ENCODE assay signal across 20 cellular contexts in the genomic region with DNA sequence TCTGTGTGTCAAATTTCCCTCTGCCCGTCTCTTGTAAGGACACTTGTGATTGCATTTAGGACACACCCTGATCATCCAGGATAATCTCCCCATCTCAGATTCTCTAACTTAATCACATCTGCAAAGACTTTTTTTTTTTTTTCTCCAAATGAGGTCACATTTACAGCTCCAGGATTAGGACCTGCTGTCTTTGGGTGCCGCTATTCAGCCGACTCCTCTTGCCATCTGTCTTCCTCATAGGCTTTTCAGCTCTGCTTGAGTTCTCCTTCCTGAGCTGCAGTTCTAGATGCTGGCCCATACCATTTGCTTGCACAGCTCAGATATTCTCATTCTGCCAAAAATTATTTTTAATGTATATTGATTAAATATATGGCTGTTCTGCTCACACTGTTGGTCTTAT.
DNase-seq lines count a peak whose midpoint lies in the region; ATAC-seq and TF ChIP-seq lines count a peak whose summit lies in the region.
"Had no signal": no experiment of that assay in that cellular context is flagged by ENCODE, and none has a peak within 500 bp of the region (broad histone marks: within the 10 kb centered on the region; RNA-seq: fewer than 3 reads in every experiment).

No MANE protein-coding gene starts in this region.

- H3K27ac ChIP-seq in WERI-Rb-1 (peak overlapping the region; percentile 21; the same call in 1 of the 2 replicates), sigmoid colon (no peak overlapping the region), substantia nigra (ENCODE audit: low read depth, low read length, poor library complexity, severe bottlenecking) (no peak overlapping the region)
- H3K27ac ChIP-seq: BLaER1, HL-60 had no signal

- no peak for TF ChIP-seq EP300 in sigmoid colon (IDR thresholded peaks at IDR 0.05)

- TF ChIP-seq CTCF in WERI-Rb-1 (IDR thresholded peaks at IDR 0.05; ENCODE audit: low read depth, low read length) (no peak), sigmoid colon (IDR thresholded peaks at IDR 0.05) (no peak)

- H3K27me3 ChIP-seq in WERI-Rb-1 (ENCODE audit: insufficient read depth, low read depth, severe bottlenecking), result no peaks in the 10 kb centered on the region
- no peaks in the 10 kb centered on the region for H3K27me3 ChIP-seq in sigmoid colon

- peaks cover 0 to 25% (median 19%) of the 10 kb centered on the region in 4 donors for H3K4me1 ChIP-seq in sigmoid colon

- H3K4me3 ChIP-seq in WERI-Rb-1 (ENCODE audit: low read depth, low read length) (no peak overlapping the region), sigmoid colon (no peak overlapping the region)
- H3K4me3 ChIP-seq: BLaER1, K562 had no signal

- no peak for TF ChIP-seq POLR2A in sigmoid colon (IDR thresholded peaks at IDR 0.05)

- WGBS in sigmoid colon, 2 donors, result 92 to 95% methylated on average over 3 of the region's 3 CpGs

- H3K9me3 ChIP-seq in WERI-Rb-1 (ENCODE audit: severe bottlenecking) (peaks cover 19% of the 10 kb centered on the region), sigmoid colon (peaks cover 0 to 4% (median 0%) of the 10 kb centered on the region in 4 donors)
- H3K9me3 ChIP-seq: BLaER1 had no signal

- H3K36me3 ChIP-seq in WERI-Rb-1, result no peaks in the 10 kb centered on the region
- H3K36me3 ChIP-seq in sigmoid colon, result no peaks in the 10 kb centered on the region
- H3K36me3 ChIP-seq: BLaER1 had no signal

- DNase-seq in cardiac septum (ENCODE audit: low spot score), result peak; percentile 26
- no peak for DNase-seq in left ventricle myocardium superior
- DNase-seq in NCI-H524 (lab: John Stamatoyannopoulos, UW), result peak; percentile 79 to 92
- DNase-seq in WERI-Rb-1, result peak; percentile 76
- DNase-seq in sigmoid colon, result peak; percentile 11
- DNase-seq in substantia nigra (lab: John Stamatoyannopoulos, UW), result no peak
- DNase-seq in cortex of kidney (lab: John Stamatoyannopoulos, UW), result no peak
- DNase-seq: 8988T; Calu3; CD4-positive, alpha-beta memory T cell; DMS79 treated with DMSO at 0.1 percent for 48 hours; GF-D8; GOT3; H7; IMR-90 had no signal

- ATAC-seq in left ventricle myocardium superior (no peak), HG03460 (IDR thresholded peaks at IDR 0.05; ENCODE audit: unreplicated experiment) (no peak)
- ATAC-seq: HCT116, K562 had no signal

- intact Hi-C loops in cardiac septum (cut with DNase I), result no loop called here
- intact Hi-C loops in left ventricle myocardium superior (cut with micrococcal nuclease), result no loop called here
- intact Hi-C loops in sigmoid colon (cut with DNase I), result loop anchor here (10.0 kb wide), 1 partner anchor 73 kb away; no protein-coding TSS in a partner anchor

Comparison
In these comparisons a context has a peak if more than half of its experiments do, and no peak if none do; other contexts are left out.
1. DNase-seq: peak in cardiac septum (single experiment), NCI-H524 (2 of 2), WERI-Rb-1 (single experiment) and sigmoid colon (single experiment); none in left ventricle myocardium superior (single experiment), substantia nigra (0 of 49) and cortex of kidney (single experiment).